Comparison of ENCODE assay signal across 1 cellular context in the genomic region with DNA sequence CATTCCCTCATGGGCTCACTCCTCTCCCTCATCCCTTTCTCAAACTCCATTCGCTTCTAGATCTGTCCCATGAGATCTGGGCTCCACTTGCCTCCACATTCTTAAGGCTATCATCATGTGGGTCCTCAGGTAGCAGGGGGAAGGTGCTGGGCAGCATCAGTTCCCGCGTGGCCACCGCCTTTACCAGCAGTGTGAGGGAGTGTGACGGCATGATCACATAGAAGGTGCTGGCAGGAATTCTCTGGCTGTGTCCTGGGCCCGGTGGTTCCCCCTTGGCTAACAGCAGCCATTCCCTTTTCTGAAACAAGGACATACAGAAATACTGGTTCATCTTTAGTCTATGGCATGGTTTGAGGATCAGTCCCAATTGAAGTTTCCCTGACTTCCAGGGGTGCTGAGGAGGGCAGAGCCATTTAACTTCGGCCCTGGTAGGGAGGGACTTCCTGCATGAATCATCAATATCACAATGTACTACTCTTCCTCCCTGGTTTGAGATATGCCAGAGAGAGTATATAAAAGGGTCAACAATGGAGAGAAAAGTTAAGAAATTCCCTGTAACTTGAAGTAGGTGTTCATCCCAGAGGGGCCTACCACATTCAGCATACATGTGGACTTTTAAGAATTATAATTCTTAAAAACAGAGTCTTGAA.
TF ChIP-seq lines count a peak whose summit lies in the region.

No MANE protein-coding gene starts in this region.

TF ChIP-seq in endothelial cell of umbilical vein, 7 proteins besides CTCF, POLR2A, EP300 and RAD21:
- peak; percentile 63 for TF ChIP-seq FOS (IDR thresholded peaks at IDR 0.05; ENCODE audit: borderline replicate concordance, insufficient read depth, low read length)
- TF ChIP-seq GATA2 (IDR thresholded peaks at IDR 0.05; ENCODE audit: insufficient read depth, insufficient read length, low read depth, low read length): no peak
